In the genomic region with DNA sequence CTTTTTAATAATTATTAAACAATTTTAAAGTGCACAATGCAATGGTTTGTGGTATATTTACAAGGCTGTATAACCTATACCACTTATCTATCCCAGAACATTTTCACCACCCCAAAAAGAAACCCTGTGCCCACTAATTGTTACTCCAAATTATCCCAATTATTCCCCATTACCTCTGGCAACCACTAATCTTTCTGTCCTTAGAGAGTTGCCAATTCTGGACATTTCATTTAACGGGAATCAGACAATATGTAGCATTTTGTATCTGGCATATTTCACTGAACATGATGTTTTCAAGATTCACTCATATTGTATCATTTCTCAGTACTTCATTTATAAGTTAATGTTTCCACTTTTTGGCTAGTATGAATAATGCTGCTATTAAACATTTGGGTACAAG, we compare ENCODE assay signal across 16 cellular contexts.
DNase-seq lines count a peak whose midpoint lies in the region; ATAC-seq and TF ChIP-seq lines count a peak whose summit lies in the region.
"Had no signal": no experiment of that assay in that cellular context is flagged by ENCODE, and none has a peak within 500 bp of the region (broad histone marks: within the 10 kb centered on the region; RNA-seq: fewer than 3 reads in every experiment).

No MANE protein-coding gene starts in this region.

- H3K9me3 ChIP-seq in IMR-90 (ENCODE audit: control insufficient read depth, insufficient read depth, low read length) (peaks cover 3% of the 10 kb centered on the region), osteoblast (ENCODE audit: low read depth, low read length) (peaks cover 4% of the 10 kb centered on the region)
- H3K9me3 ChIP-seq: HAP-1 had no signal

- no peak for TF ChIP-seq POLR2A in IMR-90 (IDR thresholded peaks at IDR 0.05; ENCODE audit: low read depth, low read length)

- H3K4me3 ChIP-seq in IMR-90 (ENCODE audit: insufficient read depth, low read depth, low read length) (no peak overlapping the region), osteoblast (ENCODE audit: insufficient read depth, low read length) (no peak overlapping the region)
- H3K4me3 ChIP-seq: BLaER1 treated with 17β-estradiol and CSF1 and Interleukin-3, amounts not matched to agents 10 nM and 100 nM; HAP-1 had no signal

- TF ChIP-seq CTCF in IMR-90 (conservative IDR thresholded peaks at IDR 0.05; ENCODE audit: low read depth, low read length) (no peak), chondrocyte (IDR thresholded peaks at IDR 0.05) (no peak), osteoblast (IDR thresholded peaks at IDR 0.05; ENCODE audit: extremely low read depth, low read depth, low read length) (no peak)

- H3K27ac ChIP-seq in IMR-90 (ENCODE audit: insufficient read depth, low read length): no peak overlapping the region
- H3K27ac ChIP-seq in osteoblast (ENCODE audit: low read depth, low read length): peak overlapping the region; percentile 47
- H3K27ac ChIP-seq: BLaER1 treated with 17β-estradiol and CSF1 and Interleukin-3, amounts not matched to agents 10 nM and 100 nM had no signal

- H3K4me3 Mint-ChIP-seq in chondrocyte (ENCODE audit: unreplicated experiment): no peak overlapping the region
- H3K4me3 Mint-ChIP-seq: B cell; CD8-positive, alpha-beta T cell had no signal

- no peak overlapping the region for H4K8ac ChIP-seq in IMR-90 (ENCODE audit: low read depth in 2 of 2, low read length in 2 of 2)

- peaks cover 14% of the 10 kb centered on the region for H3K4me1 Mint-ChIP-seq in chondrocyte (ENCODE audit: low read depth)
- H3K4me1 Mint-ChIP-seq: B cell had no signal

- dilution Hi-C loops in IMR-90 (cut with HindIII; ENCODE audit: low sequenced_read_pairs, unreplicated experiment): no loop called here

- intact Hi-C loops in IMR-90 (cut with micrococcal nuclease): loop anchor here (5.0 kb wide), 1 partner anchor 37 kb away; no protein-coding TSS in a partner anchor
- intact Hi-C loops in posterior cingulate gyrus (cut with DNase I): no loop called here

- H3K36me3 Mint-ChIP-seq in chondrocyte (ENCODE audit: low read depth): peaks cover 13% of the 10 kb centered on the region

- peak overlapping the region; percentile 84 for H3K27ac Mint-ChIP-seq in chondrocyte (ENCODE audit: unreplicated experiment)
- H3K27ac Mint-ChIP-seq: B cell; CD8-positive, alpha-beta T cell had no signal

- H2BK5ac ChIP-seq in IMR-90 (ENCODE audit: low read depth, low read length, poor library complexity, severe bottlenecking): peak overlapping the region; percentile 81

- no peaks in the 10 kb centered on the region for H4K20me1 ChIP-seq in IMR-90 (ENCODE audit: insufficient read depth, low read length)
- no peaks in the 10 kb centered on the region for H4K20me1 ChIP-seq in osteoblast (ENCODE audit: insufficient read depth, low read length)
- H4K20me1 ChIP-seq: BLaER1 treated with 17β-estradiol and CSF1 and Interleukin-3, amounts not matched to agents 10 nM and 100 nM had no signal

- H2AFZ ChIP-seq in IMR-90 (replicated peaks; ENCODE audit: low read length, poor library complexity) (no peak overlapping the region), osteoblast (ENCODE audit: low read length) (peak overlapping the region; percentile 41)

- no peaks in the 10 kb centered on the region for H3K27me3 ChIP-seq in IMR-90 (ENCODE audit: control insufficient read depth, insufficient read depth, low read length)
- no peaks in the 10 kb centered on the region for H3K27me3 ChIP-seq in osteoblast (ENCODE audit: insufficient read depth, low read length)
- H3K27me3 ChIP-seq: BLaER1 treated with 17β-estradiol and CSF1 and Interleukin-3, amounts not matched to agents 10 nM and 100 nM had no signal

- no peak for ATAC-seq in IMR-90 (ENCODE audit: low read depth)
- no peak for ATAC-seq in GM19455 (IDR thresholded peaks at IDR 0.05; ENCODE audit: unreplicated experiment)
- ATAC-seq: CD8-positive, alpha-beta T cell had no signal

- H2BK15ac ChIP-seq in IMR-90 (ENCODE audit: low read depth, low read length): no peak overlapping the region

- CTCF ChIA-PET in IMR-90 (lab: Yijun Ruan, JAX): no interaction called here

- H3K79me1 ChIP-seq in IMR-90 (ENCODE audit: low read depth in 1 of 2, low read length in 2 of 2): no peaks in the 10 kb centered on the region

- H3K9me1 ChIP-seq in IMR-90 (ENCODE audit: insufficient read depth, low read length): no peaks in the 10 kb centered on the region

- WGBS in IMR-90 (ENCODE audit: extremely low coverage in 2 of 2, insufficient read length in 1 of 2), 2 experiments: no CpG with 5 or more reads among the region's 1 CpG

- H2BK120ac ChIP-seq in IMR-90 (ENCODE audit: low read depth, low read length): 0 out of 2 replicates have a peak overlapping the region, but pooled peaks have one; percentile 18

- no peak overlapping the region for H3K23ac ChIP-seq in IMR-90 (ENCODE audit: low read depth, low read length)

- H3K4me2 ChIP-seq in IMR-90 (ENCODE audit: low read depth, low read length) (no peak overlapping the region; the same call in 1 of the 2 replicates), osteoblast (ENCODE audit: insufficient read depth, low read length) (no peak overlapping the region)
- H3K4me2 ChIP-seq: BLaER1 treated with 17β-estradiol and CSF1 and Interleukin-3, amounts not matched to agents 10 nM and 100 nM had no signal

- no peak overlapping the region for H2AK5ac ChIP-seq in IMR-90 (ENCODE audit: low read depth, low read length)

- BruUV-seq in IMR-90 (replicated peaks; lab: Mats Ljungman, UMichigan): no TSS peak

- in situ Hi-C loops in IMR-90 (cut with MboI; ENCODE audit: low sequenced_read_pairs): no loop called here

- 0 out of 2 replicates have a peak overlapping the region, but pooled peaks have one; percentile 40 for H3K14ac ChIP-seq in IMR-90 (replicated peaks; ENCODE audit: low read depth, low read length)

- peaks cover 27% of the 10 kb centered on the region for H3K9me3 Mint-ChIP-seq in chondrocyte (ENCODE audit: low read depth)

- H3K18ac ChIP-seq in IMR-90 (ENCODE audit: low read depth, low read length): peak overlapping the region; percentile 73; the same call in 1 of the 2 replicates

- H3K4ac ChIP-seq in IMR-90 (ENCODE audit: low read depth, low read length): no peak overlapping the region

- no peak overlapping the region for H3K9ac ChIP-seq in IMR-90 (ENCODE audit: low read depth, low read length)
- H3K9ac ChIP-seq: BLaER1 treated with 17β-estradiol and CSF1 and Interleukin-3, amounts not matched to agents 10 nM and 100 nM had no signal

- no peaks in the 10 kb centered on the region; the same call in 1 of the 2 replicates for H3K4me1 ChIP-seq in IMR-90 (ENCODE audit: control insufficient read depth, insufficient read depth, low read length)
- peaks cover 7% of the 10 kb centered on the region for H3K4me1 ChIP-seq in osteoblast (ENCODE audit: insufficient read depth, low read length)
- H3K4me1 ChIP-seq: HAP-1 had no signal

- no peak for TF ChIP-seq RAD21 in IMR-90 (IDR thresholded peaks at IDR 0.05; ENCODE audit: low read length)

- H3K56ac ChIP-seq in IMR-90 (ENCODE audit: extremely low read depth, insufficient read depth, low read length): no peak overlapping the region

- peak overlapping the region; percentile 51; the same call in 1 of the 2 replicates for H4K5ac ChIP-seq in IMR-90 (ENCODE audit: low read depth, low read length)

- H3K27me3 Mint-ChIP-seq in chondrocyte (ENCODE audit: low read depth): no peaks in the 10 kb centered on the region
- H3K27me3 Mint-ChIP-seq: B cell had no signal

- POLR2A ChIA-PET in IMR-90 (lab: Charles Lee; ENCODE audit: unreplicated experiment): no interaction called here

- H4K91ac ChIP-seq in IMR-90 (ENCODE audit: insufficient read depth, low read depth, low read length): no peak overlapping the region

- DNase-seq in EH (ENCODE audit: low read depth): peak; percentile 15
- DNase-seq in IMR-90: no peak
- DNase-seq in chondrocyte (ENCODE audit: low spot score): no peak
- DNase-seq in osteoblast (ENCODE audit: insufficient read length, low spot score, missing footprints): no peak
- DNase-seq in T-helper 1 cell: no peak
- DNase-seq in NCI-H1048 (lab: John Stamatoyannopoulos, UW): no peak
- DNase-seq in posterior cingulate gyrus: no peak
- DNase-seq: 8988T; Calu3; CD8-positive, alpha-beta T cell; DMS53; DND-41 had no signal

- H2AK9ac ChIP-seq in IMR-90 (replicated peaks; ENCODE audit: low read depth, low read length, poor library complexity): no peak overlapping the region

- peaks cover 4% of the 10 kb centered on the region; the same call in 1 of the 2 replicates for H3K36me3 ChIP-seq in IMR-90 (ENCODE audit: control insufficient read depth, insufficient read depth, low read length)
- peaks cover 4% of the 10 kb centered on the region for H3K36me3 ChIP-seq in osteoblast (ENCODE audit: insufficient read depth, low read length)

- peak overlapping the region; percentile 52; the same call in 1 of the 2 replicates for H2BK20ac ChIP-seq in IMR-90 (ENCODE audit: low read depth, low read length)

- H3K79me2 ChIP-seq in osteoblast (ENCODE audit: insufficient read depth, low read length): no peaks in the 10 kb centered on the region

TF ChIP-seq in IMR-90, 13 proteins besides CTCF, POLR2A, EP300 and RAD21 (continues in another document):
- no peak for TF ChIP-seq CEBPB (IDR thresholded peaks at IDR 0.05; ENCODE audit: low read depth, low read length)
- no peak for TF ChIP-seq SMC3 (IDR thresholded peaks at IDR 0.05; ENCODE audit: low read depth, low read length)
- no peak for TF ChIP-seq BHLHE40 (IDR thresholded peaks at IDR 0.05; ENCODE audit: low read depth, low read length)
- TF ChIP-seq FOS (IDR thresholded peaks at IDR 0.05; ENCODE audit: low read depth, low read length): no peak
- TF ChIP-seq, protein P1, sequence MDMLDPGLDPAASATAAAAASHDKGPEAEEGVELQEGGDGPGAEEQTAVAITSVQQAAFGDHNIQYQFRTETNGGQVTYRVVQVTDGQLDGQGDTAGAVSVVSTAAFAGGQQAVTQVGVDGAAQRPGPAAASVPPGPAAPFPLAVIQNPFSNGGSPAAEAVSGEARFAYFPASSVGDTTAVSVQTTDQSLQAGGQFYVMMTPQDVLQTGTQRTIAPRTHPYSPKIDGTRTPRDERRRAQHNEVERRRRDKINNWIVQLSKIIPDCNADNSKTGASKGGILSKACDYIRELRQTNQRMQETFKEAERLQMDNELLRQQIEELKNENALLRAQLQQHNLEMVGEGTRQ (IDR thresholded peaks at IDR 0.05; ENCODE audit: low read depth, low read length): no peak
- no peak for TF ChIP-seq MAZ (IDR thresholded peaks at IDR 0.05; ENCODE audit: borderline replicate concordance, low read depth, low read length)
- no peak for TF ChIP-seq NFE2L2 (IDR thresholded peaks at IDR 0.05; ENCODE audit: low read depth, low read length)
- no peak for TF ChIP-seq RFX5 (IDR thresholded peaks at IDR 0.05; ENCODE audit: low read depth, low read length)
- TF ChIP-seq MAFK (IDR thresholded peaks at IDR 0.05; ENCODE audit: low read depth, low read length): no peak
- no peak for TF ChIP-seq RCOR1 (IDR thresholded peaks at IDR 0.05; ENCODE audit: insufficient replicate concordance, low read length)
